14 cellular contexts compared by ENCODE assay signal in genomic region chr5:133384120-133384855, GRCh38.
"Had no signal": no experiment of that assay in that cellular context is flagged by ENCODE, and none has a peak within 500 bp of the region (broad histone marks: within the 10 kb centered on the region; RNA-seq: fewer than 3 reads in every experiment).

No MANE protein-coding gene starts in this region.

- H3K27ac ChIP-seq: adrenal gland, esophagus squamous epithelium, SJSA1, tibial artery had no signal

- H3K4me1 ChIP-seq: adrenal gland, SJSA1, tibial artery had no signal

- H3K9me3 ChIP-seq: adrenal gland, esophagus squamous epithelium, SJSA1, tibial artery had no signal

- H3K36me3 ChIP-seq: adrenal gland, esophagus squamous epithelium, SJSA1, tibial artery had no signal

- H3K4me3 ChIP-seq: adrenal gland, dorsolateral prefrontal cortex, esophagus squamous epithelium, SJSA1, tibial artery had no signal

- H3K27me3 ChIP-seq: adrenal gland, dorsolateral prefrontal cortex had no signal

- DNase-seq: activated B cell treated with CpG ODN at 0.5 μM for 24 hours; activated CD4-positive, alpha-beta T cell treated with anti-CD3 and anti-CD28 coated beads, Interleukin-2, amount 10 ng/mL, durations not matched to agents 7 days and 5 days; adrenal gland; esophagus squamous epithelium; foreskin fibroblast; hippocampal formation; kidney; mesendoderm; nephron progenitor cell; stimulated activated CD4-positive, alpha-beta T cell treated with anti-CD3 and anti-CD28 coated beads, Interleukin-12 subunit alpha, Interleukin-12 subunit beta, amount 100 ng/mL, for 4 hours; T-helper 2 cell had no signal
